Comparison of ENCODE assay signal across 1 cellular context in the genomic region with DNA sequence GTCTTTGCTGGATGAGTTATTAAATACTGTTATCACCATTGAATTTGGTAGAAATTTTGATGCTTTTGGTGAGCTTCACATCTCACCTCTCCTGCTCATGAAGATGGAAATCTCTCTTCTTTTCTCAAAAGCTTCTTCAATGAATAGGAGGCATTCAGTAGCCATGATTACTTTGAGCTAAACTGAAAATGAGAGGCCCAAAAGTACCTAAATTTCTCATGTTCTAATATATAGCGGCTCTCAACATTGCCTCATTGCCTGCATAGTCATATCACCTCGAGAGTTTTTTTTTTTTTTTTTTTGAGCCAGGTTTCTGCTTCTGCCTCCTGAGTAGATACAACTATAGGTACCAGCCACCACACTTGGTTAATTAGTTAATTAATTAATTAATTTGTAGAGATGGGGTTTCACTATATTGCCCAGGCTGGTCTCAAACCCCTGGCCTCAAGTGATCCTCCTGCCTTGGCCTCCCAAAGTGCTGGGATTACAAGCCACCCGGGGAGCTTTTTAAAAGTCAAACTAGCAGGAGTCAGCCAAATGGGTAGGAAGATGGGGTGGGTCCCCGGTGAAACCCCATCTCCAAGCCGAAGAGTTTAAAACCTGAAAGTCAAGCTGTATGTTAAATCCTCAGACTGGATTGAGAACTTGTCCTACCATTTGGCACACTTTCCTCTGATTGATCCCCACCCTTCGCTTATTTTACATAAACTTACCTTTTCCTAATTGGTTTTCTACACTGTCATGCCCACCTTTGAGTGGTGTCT.
A peak's percentile ranks its signal among the peaks of the same experiment; 100 is the strongest.
TF ChIP-seq lines count a peak whose summit lies in the region.

No MANE protein-coding gene starts in this region.

TF ChIP-seq in GM12878, 131 proteins besides CTCF, POLR2A, EP300 and RAD21 (continued from another document):
- TF ChIP-seq KLF5 (IDR thresholded peaks at IDR 0.05; ENCODE audit: partially characterized antibody) (peak; percentile 9), IRF4 (IDR thresholded peaks at IDR 0.05; ENCODE audit: low read depth, low read length) (0 out of 2 replicates have a peak, but pooled peaks have one; percentile 11), ZNF384 (IDR thresholded peaks at IDR 0.05; ENCODE audit: borderline replicate concordance, low read depth, low read length) (peak; percentile 96), RBBP5 (conservative IDR thresholded peaks at IDR 0.05) (peak; percentile 83; the same call in 1 of the 2 replicates), DPF2 (IDR thresholded peaks at IDR 0.05) (peak; percentile 73; the same call in 1 of the 2 replicates), PKNOX1 (IDR thresholded peaks at IDR 0.05) (peak; percentile 9), SMC3 (IDR thresholded peaks at IDR 0.05; ENCODE audit: borderline replicate concordance, low read length) (peak; percentile 5; the same call in 1 of the 2 replicates), MTA2 (IDR thresholded peaks at IDR 0.05; ENCODE audit: low read depth) (peak; percentile 88), ZBED1 (IDR thresholded peaks at IDR 0.05; ENCODE audit: borderline replicate concordance) (peak; percentile 9), E4F1 (IDR thresholded peaks at IDR 0.05; ENCODE audit: borderline replicate concordance, partially characterized antibody) (no peak), SIN3A (IDR thresholded peaks at IDR 0.05; ENCODE audit: low read depth, low read length) (no peak), HDGF (IDR thresholded peaks at IDR 0.05) (no peak), ATF7 (IDR thresholded peaks at IDR 0.05; ENCODE audit: low read depth) (peak; percentile 85), JUNB (IDR thresholded peaks at IDR 0.05) (peak; percentile 97), HCFC1 (IDR thresholded peaks at IDR 0.05; ENCODE audit: low read length) (no peak), WRNIP1 (IDR thresholded peaks at IDR 0.05; ENCODE audit: borderline replicate concordance, low read depth, low read length) (no peak), RELB (IDR thresholded peaks at IDR 0.05; ENCODE audit: low read depth) (peak; percentile 98), ZNF274 (IDR thresholded peaks at IDR 0.05; ENCODE audit: insufficient read depth, insufficient read length) (no peak), CREM (IDR thresholded peaks at IDR 0.05; ENCODE audit: low read depth) (peak; percentile 5; the same call in 1 of the 2 replicates), JUND (IDR thresholded peaks at IDR 0.05; ENCODE audit: low read depth, low read length) (peak; percentile 70), RB1 (IDR thresholded peaks at IDR 0.05; ENCODE audit: borderline replicate concordance) (no peak), FOXM1 (IDR thresholded peaks at IDR 0.05; ENCODE audit: low read depth, low read length) (peak; percentile 94), SMARCA5 (IDR thresholded peaks at IDR 0.05) (peak; percentile 70; the same call in 1 of the 2 replicates), SMAD1 (IDR thresholded peaks at IDR 0.05; ENCODE audit: low read depth, partially characterized antibody) (peak; percentile 12), SUZ12 (IDR thresholded peaks at IDR 0.05; ENCODE audit: unreplicated experiment) (no peak)
- TF ChIP-seq, protein P1, sequence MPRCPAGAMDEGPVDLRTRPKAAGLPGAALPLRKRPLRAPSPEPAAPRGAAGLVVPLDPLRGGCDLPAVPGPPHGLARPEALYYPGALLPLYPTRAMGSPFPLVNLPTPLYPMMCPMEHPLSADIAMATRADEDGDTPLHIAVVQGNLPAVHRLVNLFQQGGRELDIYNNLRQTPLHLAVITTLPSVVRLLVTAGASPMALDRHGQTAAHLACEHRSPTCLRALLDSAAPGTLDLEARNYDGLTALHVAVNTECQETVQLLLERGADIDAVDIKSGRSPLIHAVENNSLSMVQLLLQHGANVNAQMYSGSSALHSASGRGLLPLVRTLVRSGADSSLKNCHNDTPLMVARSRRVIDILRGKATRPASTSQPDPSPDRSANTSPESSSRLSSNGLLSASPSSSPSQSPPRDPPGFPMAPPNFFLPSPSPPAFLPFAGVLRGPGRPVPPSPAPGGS (IDR thresholded peaks at IDR 0.05; ENCODE audit: borderline replicate concordance, insufficient read depth, low read depth, low read length, poor library complexity, severe bottlenecking) = peak; percentile 18
- TF ChIP-seq, protein P2, sequence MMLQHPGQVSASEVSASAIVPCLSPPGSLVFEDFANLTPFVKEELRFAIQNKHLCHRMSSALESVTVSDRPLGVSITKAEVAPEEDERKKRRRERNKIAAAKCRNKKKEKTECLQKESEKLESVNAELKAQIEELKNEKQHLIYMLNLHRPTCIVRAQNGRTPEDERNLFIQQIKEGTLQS (IDR thresholded peaks at IDR 0.05; ENCODE audit: borderline replicate concordance, extremely low read depth, low read depth, low read length) = no peak
